In the genomic region with DNA sequence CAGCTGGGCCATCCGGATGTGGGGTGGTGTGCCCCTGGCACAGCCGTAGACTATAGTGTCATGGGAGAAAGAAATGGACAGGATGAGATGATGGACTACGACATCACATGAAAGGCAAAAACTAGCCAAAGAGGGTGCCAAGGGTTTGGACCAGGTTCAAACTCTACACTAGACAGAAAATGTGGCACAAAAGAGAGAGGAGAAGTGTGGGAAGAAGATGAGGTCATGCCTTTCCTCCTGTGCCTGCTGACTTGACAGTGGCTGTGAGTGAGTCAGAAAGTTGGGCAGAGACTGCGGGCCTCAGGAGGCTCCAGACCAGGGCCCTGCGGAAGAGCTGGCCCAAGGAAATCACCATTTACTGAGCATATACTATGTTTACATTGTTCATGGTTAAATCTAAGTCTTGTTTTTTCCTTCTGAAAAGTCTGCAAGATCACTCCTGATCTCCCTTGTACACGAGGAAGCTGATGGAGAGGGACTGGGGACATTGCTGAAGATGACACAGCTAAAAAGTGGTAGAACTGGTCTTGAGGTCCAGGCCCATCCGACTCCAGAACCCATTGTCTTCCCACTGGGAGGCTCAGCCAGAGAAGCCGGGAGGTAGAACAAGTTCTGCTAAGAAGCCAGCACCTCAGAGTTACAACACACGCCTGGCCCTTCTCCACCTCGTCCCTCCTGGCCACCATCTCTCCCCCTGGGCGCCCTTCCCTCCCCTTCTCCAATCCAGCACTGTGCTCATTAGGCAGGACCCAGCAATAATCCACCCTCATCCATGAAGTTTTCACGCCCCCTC, we compare ENCODE assay signal across 10 cellular contexts. TPM values are rescaled to one million over a fixed set of nuclear protein-coding genes. Genes with fewer than 3 reads are reported as not detected.
A peak's percentile ranks its signal among the peaks of the same experiment; 100 is the strongest.
DNase-seq lines count a peak whose midpoint lies in the region; ATAC-seq, FAIRE-seq and TF ChIP-seq lines count a peak whose summit lies in the region.
"Had no signal": no experiment of that assay in that cellular context is flagged by ENCODE, and none has a peak within 500 bp of the region (broad histone marks: within the 10 kb centered on the region; RNA-seq: fewer than 3 reads in every experiment).

No MANE protein-coding gene starts in this region.

- H3K4me3 ChIP-seq in HFF-Myc (replicated peaks; ENCODE audit: low read depth, low read length) (no peak overlapping the region), astrocyte of the spinal cord (ENCODE audit: low read depth, low read length) (no peak overlapping the region), kidney (ENCODE audit: low read length in 2 of 2) (peak overlapping the region in 1 of 2 donors; percentile 19), tibial artery (no peak overlapping the region), gastrocnemius medialis (no peak overlapping the region)

- peaks cover 23 to 30% of the 10 kb centered on the region in 2 donors for H3K4me1 ChIP-seq in kidney (ENCODE audit: control insufficient read depth in 1 of 2, insufficient read depth in 1 of 2, low read depth in 1 of 2, low read length in 2 of 2)
- peaks cover 0 to 70% (median 20%) of the 10 kb centered on the region in 4 donors for H3K4me1 ChIP-seq in tibial artery
- H3K4me1 ChIP-seq in gastrocnemius medialis = peaks cover 5 to 20% of the 10 kb centered on the region in 2 donors

- intact Hi-C loops in kidney (cut with DNase I) = no loop called here
- intact Hi-C loops in tibial artery (cut with DNase I; ENCODE audit: low total_unique reads) = no loop called here
- intact Hi-C loops in gastrocnemius medialis (cut with DNase I; ENCODE audit: low total_unique reads) = no loop called here

- H3K27me3 ChIP-seq in tibial artery = no peaks in the 10 kb centered on the region
- H3K27me3 ChIP-seq in gastrocnemius medialis = no peaks in the 10 kb centered on the region

- H3K36me3 ChIP-seq in kidney (ENCODE audit: control insufficient read depth in 1 of 2, insufficient read depth in 2 of 2, low read length in 2 of 2) (no peaks in the 10 kb centered on the region), tibial artery (no peaks in the 10 kb centered on the region), gastrocnemius medialis (no peaks in the 10 kb centered on the region)

- no peak for FAIRE-seq in kidney (lab: Jason Lieb, UNC)

- H3K27ac ChIP-seq in kidney (ENCODE audit: low read depth in 2 of 2, low read length in 2 of 2) (peak overlapping the region; percentile 82 to 92), tibial artery (peak overlapping the region; percentile 49 to 58), gastrocnemius medialis (no peak overlapping the region)

- DNase-seq in HFF-Myc (ENCODE audit: extremely low read depth, low read depth) (peak; percentile 32), astrocyte of the spinal cord (ENCODE audit: low read depth, low spot score) (peak; percentile 81), kidney (no peak), tibial artery (peak in 1 of 2 donors; percentile 76), NCI-H1048 (lab: John Stamatoyannopoulos, UW) (no peak), gastrocnemius medialis (no peak)
- DNase-seq in activated effector memory CD4-positive, alpha-beta T cell treated with anti-CD3 and anti-CD28 coated beads, Interleukin-2, amount 50 U/mL, for 16 hours = no peak
- DNase-seq: activated gamma-delta T cell; naive thymus-derived CD4-positive, alpha-beta T cell had no signal

- peaks cover 0 to 5% of the 10 kb centered on the region in 2 donors for H3K9me3 ChIP-seq in kidney (ENCODE audit: control insufficient read depth in 1 of 2, low read length in 2 of 2)
- H3K9me3 ChIP-seq in tibial artery = no peaks in the 10 kb centered on the region
- H3K9me3 ChIP-seq in gastrocnemius medialis = no peaks in the 10 kb centered on the region

- ATAC-seq in HG02763 (IDR thresholded peaks at IDR 0.05; ENCODE audit: unreplicated experiment) = no peak
- ATAC-seq in gastrocnemius medialis = no peak
- ATAC-seq: naive thymus-derived CD4-positive, alpha-beta T cell had no signal

- no peak for TF ChIP-seq POLR2A in gastrocnemius medialis (IDR thresholded peaks at IDR 0.05)

- in situ Hi-C loops in astrocyte of the spinal cord (cut with HindIII; ENCODE audit: low sequenced_read_pairs) = no loop called here
- in situ Hi-C loops in gastrocnemius medialis (cut with MboI; ENCODE audit: low sequenced_read_pairs in 4 of 4) = no loop called here

- TF ChIP-seq CTCF in HFF-Myc (IDR thresholded peaks at IDR 0.05; ENCODE audit: low read depth, low read length, missing control alignments) (no peak), astrocyte of the spinal cord (IDR thresholded peaks at IDR 0.05; ENCODE audit: low read depth, low read length) (no peak), kidney (IDR thresholded peaks at IDR 0.05; ENCODE audit: borderline replicate concordance, extremely low read depth, insufficient read depth) (no peak), tibial artery (IDR thresholded peaks at IDR 0.05) (no peak), gastrocnemius medialis (IDR thresholded peaks at IDR 0.05 in 4 of 5, conservative IDR thresholded peaks at IDR 0.05 in 1 of 5) (no peak)

- H3K9ac ChIP-seq in kidney (ENCODE audit: low read length in 2 of 2) = peak overlapping the region in 1 of 2 donors; percentile 16

RNA-seq across cellular contexts. Expression of a gene that starts 35.7 kb away (rescaled TPM):
- total RNA-seq in kidney (63.1 TPM), gastrocnemius medialis (1 to 10 TPM in 3 of 4 donors, under 1 TPM in 1; 0.70 to 4.6 (median 2.9) TPM)
- polyA plus RNA-seq in kidney (ENCODE audit: insufficient read depth, low read depth, low replicate concordance) = 13.8 TPM

Comparison
In these comparisons a context has a peak if more than half of its experiments do, and no peak if none do; other contexts are left out.
1. DNase-seq: peak in HFF-Myc (single experiment) and astrocyte of the spinal cord (single experiment); none in kidney (single experiment), NCI-H1048 (single experiment), gastrocnemius medialis (0 of 2) and activated effector memory CD4-positive, alpha-beta T cell treated with anti-CD3 and anti-CD28 coated beads, Interleukin-2, amount 50 U/mL, for 16 hours (single experiment).
2. H3K27ac ChIP-seq: peak in kidney (2 of 2) and tibial artery (2 of 2); none in gastrocnemius medialis (0 of 4).
3. RNA of a gene that starts 35.7 kb away (total RNA-seq): 63.1 TPM in kidney (single experiment); 0.70 to 4.6 TPM in gastrocnemius medialis; every median in the first group is over 10 times any median in the second.